In the genomic region with DNA sequence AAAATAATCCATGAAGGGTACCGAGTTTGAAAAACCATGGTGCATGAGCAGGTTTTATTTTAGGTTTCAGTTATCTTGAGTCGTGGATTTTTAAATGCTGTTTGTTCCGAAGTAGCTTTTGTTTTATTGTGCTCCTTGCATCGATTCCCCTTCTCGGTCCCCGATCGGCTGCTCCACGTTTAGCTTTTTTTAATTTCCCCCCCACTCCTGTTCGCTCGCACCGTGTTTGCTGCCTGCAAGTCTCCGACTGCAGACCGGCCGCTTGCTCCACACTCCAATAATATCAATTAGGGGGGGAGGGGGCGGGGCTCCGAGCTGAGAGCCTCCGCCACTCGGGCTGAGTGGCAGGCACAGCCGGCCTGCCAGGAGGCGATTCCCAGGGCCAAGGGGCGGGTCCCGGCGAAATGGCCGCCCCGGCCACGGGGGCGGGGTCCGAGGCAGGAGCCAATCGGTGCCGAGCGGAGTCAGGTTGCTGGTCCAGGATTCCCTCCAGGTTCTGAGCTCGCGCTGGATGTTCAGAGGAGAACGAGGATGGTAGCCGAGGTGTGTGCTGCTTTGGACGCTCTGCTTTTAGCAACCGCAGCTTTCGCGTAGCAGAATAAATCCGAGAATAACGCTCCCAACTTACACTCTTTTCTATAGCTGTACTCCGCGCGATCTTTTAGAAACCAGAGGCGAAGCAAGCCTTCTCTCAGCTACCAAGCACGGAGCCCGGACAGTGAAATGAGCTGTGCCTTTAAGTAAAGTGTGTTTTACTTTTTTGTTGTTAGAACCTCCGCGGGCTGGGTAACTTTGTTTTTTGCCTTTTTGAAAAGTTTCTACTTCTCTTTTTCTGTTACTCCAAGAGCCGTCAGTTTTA, we compare ENCODE assay signal across 8 cellular contexts. TPM values are rescaled to one million over a fixed set of nuclear protein-coding genes. Genes with fewer than 3 reads are reported as not detected.
DNase-seq lines count a peak whose midpoint lies in the region; ATAC-seq lines count a peak whose summit lies in the region.

A gene (minus strand): TSS at position 256 of the 859 bp plus-strand sequence. CDS start 218 bp downstream, at position 38.

- ATAC-seq in CD4-positive, CD25-positive, alpha-beta regulatory T cell (ENCODE audit: low read depth in 2 of 2) = peak in 1 of 2 donors; percentile 37
- ATAC-seq in GM19372 (IDR thresholded peaks at IDR 0.05; ENCODE audit: low read depth, unreplicated experiment) (peak; percentile 85), HG03439 (IDR thresholded peaks at IDR 0.05; ENCODE audit: unreplicated experiment) (peak; percentile 81)
- ATAC-seq in natural killer cell treated with Interleukin-12 subunit alpha and Interleukin-12 subunit beta and Interleukin-15 and Interleukin-18, amount 100 ng/mL, for 72 hours = peak; percentile 67 to 82

- H3K9me3 ChIP-seq in CD4-positive, CD25-positive, alpha-beta regulatory T cell (ENCODE audit: control insufficient read depth in 2 of 2, low read length in 2 of 2) = peaks cover 0 to 3% of the 10 kb centered on the region in 2 experiments
- no peaks in the 10 kb centered on the region for H3K9me3 ChIP-seq in thymus (ENCODE audit: control insufficient read depth)

- no peaks in the 10 kb centered on the region for H3K36me3 Mint-ChIP-seq in CD4-positive, CD25-positive, alpha-beta regulatory T cell
- no peaks in the 10 kb centered on the region for H3K36me3 Mint-ChIP-seq in activated naive CD4-positive, alpha-beta T cell treated with anti-CD3 and anti-CD28 coated beads, Interleukin-2, amount 50 U/mL, for 24 hours
- no peaks in the 10 kb centered on the region for H3K36me3 Mint-ChIP-seq in natural killer cell treated with Interleukin-12 subunit alpha and Interleukin-12 subunit beta and Interleukin-15 and Interleukin-18, amount 100 ng/mL, for 72 hours

- H3K9me3 Mint-ChIP-seq in CD4-positive, CD25-positive, alpha-beta regulatory T cell = peaks cover 0 to 8% (median 0%) of the 10 kb centered on the region in 7 donors
- H3K9me3 Mint-ChIP-seq in activated naive CD4-positive, alpha-beta T cell treated with anti-CD3 and anti-CD28 coated beads, Interleukin-2, amount 50 U/mL, for 24 hours = no peaks in the 10 kb centered on the region
- peaks cover 4% of the 10 kb centered on the region for H3K9me3 Mint-ChIP-seq in natural killer cell treated with Interleukin-12 subunit alpha and Interleukin-12 subunit beta and Interleukin-15 and Interleukin-18, amount 100 ng/mL, for 72 hours

- peaks cover 5% of the 10 kb centered on the region for H3K4me1 ChIP-seq in CD4-positive, CD25-positive, alpha-beta regulatory T cell (ENCODE audit: control insufficient read depth, insufficient read depth, low read length, poor library complexity, severe bottlenecking)
- H3K4me1 ChIP-seq in thymus (ENCODE audit: control insufficient read depth, insufficient read depth, low read length) = peaks cover 2% of the 10 kb centered on the region

- no peak within 1 kb of the TSS for H3K27ac ChIP-seq in CD4-positive, CD25-positive, alpha-beta regulatory T cell (ENCODE audit: insufficient read depth, low read length, poor library complexity, severe bottlenecking)
- no peak within 1 kb of the TSS for H3K27ac ChIP-seq in thymus (ENCODE audit: low read depth)

- H3K4me3 ChIP-seq in CD4-positive, CD25-positive, alpha-beta regulatory T cell (ENCODE audit: low read depth, low read length) = no peak within 1 kb of the TSS
- peak within 1 kb of the TSS; percentile 42 for H3K4me3 ChIP-seq in thymus (ENCODE audit: low read length)

- DNase-seq in CD4-positive, CD25-positive, alpha-beta regulatory T cell = peak in 1 of 3 donors; percentile 41
- DNase-seq in NCI-H460 (ENCODE audit: extremely low read depth, low read depth) (peak; percentile 26), germinal center (ENCODE audit: low spot score) (peak; percentile 73)
- DNase-seq in natural killer cell treated with Interleukin-12 subunit alpha and Interleukin-12 subunit beta and Interleukin-15 and Interleukin-18, amount 100 ng/mL, for 72 hours (ENCODE audit: low spot score) = peak; percentile 63

- H3K36me3 ChIP-seq in CD4-positive, CD25-positive, alpha-beta regulatory T cell (ENCODE audit: control insufficient read depth, insufficient read depth, low read length) = no peaks in the 10 kb centered on the region
- H3K36me3 ChIP-seq in thymus (ENCODE audit: control insufficient read depth, insufficient read depth) = no peaks in the 10 kb centered on the region

- WGBS in thymus = 1% methylated on average over 50 of the region's 50 CpGs

- H3K27me3 Mint-ChIP-seq in CD4-positive, CD25-positive, alpha-beta regulatory T cell = peaks cover 52% of the 10 kb centered on the region
- H3K27me3 Mint-ChIP-seq in activated naive CD4-positive, alpha-beta T cell treated with anti-CD3 and anti-CD28 coated beads, Interleukin-2, amount 50 U/mL, for 24 hours = peaks cover 38% of the 10 kb centered on the region
- peaks cover 19 to 20% of the 10 kb centered on the region in 2 donors for H3K27me3 Mint-ChIP-seq in natural killer cell treated with Interleukin-12 subunit alpha and Interleukin-12 subunit beta and Interleukin-15 and Interleukin-18, amount 100 ng/mL, for 72 hours

- H3K4me3 Mint-ChIP-seq in CD4-positive, CD25-positive, alpha-beta regulatory T cell = peak within 1 kb of the TSS in 3 of 4 donors; percentile 66 to 80 (median 74)
- H3K4me3 Mint-ChIP-seq in activated naive CD4-positive, alpha-beta T cell treated with anti-CD3 and anti-CD28 coated beads, Interleukin-2, amount 50 U/mL, for 24 hours = peak within 1 kb of the TSS; percentile 83
- peak within 1 kb of the TSS; percentile 66 for H3K4me3 Mint-ChIP-seq in natural killer cell treated with Interleukin-12 subunit alpha and Interleukin-12 subunit beta and Interleukin-15 and Interleukin-18, amount 100 ng/mL, for 72 hours

- peak within 1 kb of the TSS in 1 of 3 donors; percentile 20 for H3K27ac Mint-ChIP-seq in CD4-positive, CD25-positive, alpha-beta regulatory T cell
- peak within 1 kb of the TSS; percentile 74 for H3K27ac Mint-ChIP-seq in activated naive CD4-positive, alpha-beta T cell treated with anti-CD3 and anti-CD28 coated beads, Interleukin-2, amount 50 U/mL, for 24 hours
- H3K27ac Mint-ChIP-seq in natural killer cell treated with Interleukin-12 subunit alpha and Interleukin-12 subunit beta and Interleukin-15 and Interleukin-18, amount 100 ng/mL, for 72 hours = no peak within 1 kb of the TSS

- H3K27me3 ChIP-seq in CD4-positive, CD25-positive, alpha-beta regulatory T cell (ENCODE audit: control insufficient read depth, insufficient read depth, low read length) = peaks cover 11% of the 10 kb centered on the region
- peaks cover 40% of the 10 kb centered on the region for H3K27me3 ChIP-seq in thymus (ENCODE audit: control insufficient read depth, insufficient read depth)

- peaks cover 0 to 15% (median 3%) of the 10 kb centered on the region in 4 donors for H3K4me1 Mint-ChIP-seq in CD4-positive, CD25-positive, alpha-beta regulatory T cell
- peaks cover 20% of the 10 kb centered on the region for H3K4me1 Mint-ChIP-seq in activated naive CD4-positive, alpha-beta T cell treated with anti-CD3 and anti-CD28 coated beads, Interleukin-2, amount 50 U/mL, for 24 hours
- peaks cover 0 to 6% of the 10 kb centered on the region in 2 donors for H3K4me1 Mint-ChIP-seq in natural killer cell treated with Interleukin-12 subunit alpha and Interleukin-12 subunit beta and Interleukin-15 and Interleukin-18, amount 100 ng/mL, for 72 hours (ENCODE audit: low read depth in 2 of 2)

RNA-seq across cellular contexts. Expression of the gene that starts here (rescaled TPM):
- not detected for total RNA-seq in CD4-positive, CD25-positive, alpha-beta regulatory T cell
- polyA plus RNA-seq in CD4-positive, CD25-positive, alpha-beta regulatory T cell = not detected
- 0.02 and 0.06 TPM in 2 replicates for total RNA-seq in NCI-H460 (2014; rRNA removed; shearing (Covaris generic))
- polyA plus RNA-seq in NCI-H460 (2014; cell fraction: nucleus; rRNA removed) = not detected in 2 replicates
- not detected for total RNA-seq in natural killer cell treated with Interleukin-12 subunit alpha and Interleukin-12 subunit beta and Interleukin-15 and Interleukin-18, amount 100 ng/mL, for 72 hours
- 0.39 TPM for polyA plus RNA-seq in thymus

Comparison
In these comparisons a context has a peak if more than half of its experiments do, and no peak if none do; other contexts are left out.
1. Peak in DNase-seq in NCI-H460; RNA of the gene not detected or under 1 TPM.
2. Peak in DNase-seq and ATAC-seq in natural killer cell treated with Interleukin-12 subunit alpha and Interleukin-12 subunit beta and Interleukin-15 and Interleukin-18, amount 100 ng/mL, for 72 hours; RNA of the gene not detected or under 1 TPM.